ENCODE assay signal across 16 cellular contexts in genomic region chr22:32861330-32861729, GRCh38. TPM values are rescaled to one million over a fixed set of nuclear protein-coding genes. Genes with fewer than 3 reads are reported as not detected.
"Had no signal": no experiment of that assay in that cellular context is flagged by ENCODE, and none has a peak within 500 bp of the region (broad histone marks: within the 10 kb centered on the region; RNA-seq: fewer than 3 reads in every experiment).

No MANE protein-coding gene starts in this region.

- H3K4me1 ChIP-seq: spleen, upper lobe of right lung had no signal

- H3K9me3 ChIP-seq: left ventricle myocardium inferior, ovary, right atrium auricular region, spleen, suprapubic skin, thoracic aorta, tibial artery, upper lobe of right lung had no signal

- H3K4me3 ChIP-seq: left ventricle myocardium inferior, lung, ovary, right atrium auricular region, skin epidermis, spleen, suprapubic skin, thoracic aorta, tibial artery, upper lobe of right lung had no signal

- H3K36me3 ChIP-seq: ovary had no signal

- H3K27ac ChIP-seq: ovary, skin epidermis, spleen, suprapubic skin, thoracic aorta, tibial artery, upper lobe of right lung had no signal

- H3K27me3 ChIP-seq: ovary, right atrium auricular region, spleen, suprapubic skin, tibial artery, upper lobe of right lung had no signal

- DNase-seq: hypothalamus; immature natural killer cell; kidney; left ventricle myocardium inferior; naive thymus-derived CD8-positive, alpha-beta T cell; ovary; spleen; stimulated activated CD4-positive, alpha-beta T cell treated with anti-CD3 and anti-CD28 coated beads, Interleukin-4, amount 100 ng/mL, for 24 hours; stimulated activated naive CD4-positive, alpha-beta T cell; tibial artery; upper lobe of right lung had no signal

RNA-seq across cellular contexts. Expression of gene TIMP3, which starts 59.8 kb away (rescaled TPM):
- polyA plus RNA-seq: immature natural killer cell; naive thymus-derived CD8-positive, alpha-beta T cell had no signal
